9 cellular contexts compared by ENCODE assay signal in genomic region chr10:84026821-84027257, GRCh38.
A peak's percentile ranks its signal among the peaks of the same experiment; 100 is the strongest.
DNase-seq lines count a peak whose midpoint lies in the region; ATAC-seq and TF ChIP-seq lines count a peak whose summit lies in the region.
"Had no signal": no experiment of that assay in that cellular context is flagged by ENCODE, and none has a peak within 500 bp of the region (broad histone marks: within the 10 kb centered on the region; RNA-seq: fewer than 3 reads in every experiment).

No MANE protein-coding gene starts in this region.

- H3K4me3 ChIP-seq in lung: no peak overlapping the region

- H3K4me1 ChIP-seq in lung (ENCODE audit: control insufficient read depth in 2 of 2, insufficient read depth in 2 of 2, low read length in 2 of 2): no peaks in the 10 kb centered on the region

- POLR2A ChIA-PET in activated CD8-positive, alpha-beta T cell treated with anti-CD3 and anti-CD28 coated beads, Interleukin-2, amount 10 ng/mL, durations not matched to agents 7 days and 5 days (lab: Charles Lee): no interaction called here

- no peak for ATAC-seq in activated CD8-positive, alpha-beta T cell treated with anti-CD3 and anti-CD28 coated beads, Interleukin-2, amount 10 ng/mL, durations not matched to agents 7 days and 5 days
- no peak for ATAC-seq in lung (ENCODE audit: insufficient read depth, low FRiP score)

- H3K36me3 Mint-ChIP-seq in activated CD8-positive, alpha-beta T cell treated with anti-CD3 and anti-CD28 coated beads, Interleukin-2, amount 10 ng/mL, durations not matched to agents 7 days and 5 days (ENCODE audit: low read depth): no peaks in the 10 kb centered on the region
- H3K36me3 Mint-ChIP-seq: CD4-positive, CD25-positive, alpha-beta regulatory T cell had no signal

- no peak overlapping the region for H3K4me3 Mint-ChIP-seq in activated CD8-positive, alpha-beta T cell treated with anti-CD3 and anti-CD28 coated beads, Interleukin-2, amount 10 ng/mL, durations not matched to agents 7 days and 5 days
- H3K4me3 Mint-ChIP-seq: CD4-positive, CD25-positive, alpha-beta regulatory T cell had no signal

- DNase-seq in NCI-H146 (lab: John Stamatoyannopoulos, UW) (peak; percentile 26), NCI-H146 treated with DMSO at 0.1 percent for 48 hours (lab: John Stamatoyannopoulos, UW; ENCODE audit: unreplicated experiment) (no peak), HPDE6-E6E7 (ENCODE audit: extremely low spot score) (peak; percentile 5), lung (ENCODE audit: low spot score) (no peak), cerebellar cortex (ENCODE audit: low spot score) (no peak), globus pallidus (ENCODE audit: low spot score) (no peak), amniotic stem cell (lab: John Stamatoyannopoulos, UW) (no peak)
- DNase-seq in activated CD8-positive, alpha-beta T cell treated with anti-CD3 and anti-CD28 coated beads, Interleukin-2, amount 10 ng/mL, durations not matched to agents 7 days and 5 days: peak; percentile 33

- no peak overlapping the region for H3K27ac ChIP-seq in lung (ENCODE audit: low read depth in 1 of 2, low read length in 1 of 2)

- H3K9me3 Mint-ChIP-seq in activated CD8-positive, alpha-beta T cell treated with anti-CD3 and anti-CD28 coated beads, Interleukin-2, amount 10 ng/mL, durations not matched to agents 7 days and 5 days (ENCODE audit: insufficient read depth): peaks cover 3% of the 10 kb centered on the region

- no peaks in the 10 kb centered on the region for H3K27me3 Mint-ChIP-seq in activated CD8-positive, alpha-beta T cell treated with anti-CD3 and anti-CD28 coated beads, Interleukin-2, amount 10 ng/mL, durations not matched to agents 7 days and 5 days (ENCODE audit: low read depth)
- H3K27me3 Mint-ChIP-seq: CD4-positive, CD25-positive, alpha-beta regulatory T cell had no signal

- H3K27me3 ChIP-seq in lung (ENCODE audit: control insufficient read depth, insufficient read depth): no peaks in the 10 kb centered on the region

- no peaks in the 10 kb centered on the region for H3K36me3 ChIP-seq in lung (ENCODE audit: control insufficient read depth in 2 of 2, insufficient read depth in 2 of 2, low read length in 2 of 2)

- TF ChIP-seq CTCF in lung (IDR thresholded peaks at IDR 0.05; ENCODE audit: control extremely low read depth, extremely low read depth): peak; percentile 16

- H3K4me1 Mint-ChIP-seq in activated CD8-positive, alpha-beta T cell treated with anti-CD3 and anti-CD28 coated beads, Interleukin-2, amount 10 ng/mL, durations not matched to agents 7 days and 5 days (ENCODE audit: low read depth): no peaks in the 10 kb centered on the region
- H3K4me1 Mint-ChIP-seq: CD4-positive, CD25-positive, alpha-beta regulatory T cell had no signal

- H3K27ac Mint-ChIP-seq in activated CD8-positive, alpha-beta T cell treated with anti-CD3 and anti-CD28 coated beads, Interleukin-2, amount 10 ng/mL, durations not matched to agents 7 days and 5 days: no peak overlapping the region
- H3K27ac Mint-ChIP-seq: CD4-positive, CD25-positive, alpha-beta regulatory T cell had no signal

- CTCF ChIA-PET in activated CD8-positive, alpha-beta T cell treated with anti-CD3 and anti-CD28 coated beads, Interleukin-2, amount 10 ng/mL, durations not matched to agents 7 days and 5 days (lab: Charles Lee): interaction anchor here (0.9 to 2.0 kb wide), 3 partner anchors 9 to 24 kb away, joined by 3 to 11 read pairs (median 4); no protein-coding TSS in a partner anchor

- H3K9me3 ChIP-seq in lung (ENCODE audit: control insufficient read depth in 2 of 2, insufficient read depth in 1 of 2, low read length in 1 of 2): no peaks in the 10 kb centered on the region

Comparison
In these comparisons a context has a peak if more than half of its experiments do, and no peak if none do; other contexts are left out.
1. DNase-seq: peak in NCI-H146 (single experiment), HPDE6-E6E7 (single experiment) and activated CD8-positive, alpha-beta T cell treated with anti-CD3 and anti-CD28 coated beads, Interleukin-2, amount 10 ng/mL, durations not matched to agents 7 days and 5 days (single experiment); none in NCI-H146 treated with DMSO at 0.1 percent for 48 hours (single experiment), lung (single experiment), cerebellar cortex (single experiment), globus pallidus (single experiment) and amniotic stem cell (single experiment).